Comparison of ENCODE assay signal across 11 cellular contexts in genomic region chr12:54497883-54498282, GRCh38. TPM values are rescaled to one million over a fixed set of nuclear protein-coding genes. Genes with fewer than 3 reads are reported as not detected.
DNase-seq lines count a peak whose midpoint lies in the region; ATAC-seq and TF ChIP-seq lines count a peak whose summit lies in the region.
"Had no signal": no experiment of that assay in that cellular context is flagged by ENCODE, and none has a peak within 500 bp of the region (broad histone marks: within the 10 kb centered on the region; RNA-seq: fewer than 3 reads in every experiment).

No MANE protein-coding gene starts in this region.

- peak overlapping the region; percentile 99 for H3K4me3 Mint-ChIP-seq in activated naive CD8-positive, alpha-beta T cell

- intact Hi-C loops in uterus (cut with DNase I; ENCODE audit: low total_unique reads): no loop called here

- no peak for TF ChIP-seq CTCF in uterus (IDR thresholded peaks at IDR 0.05)

- no peaks in the 10 kb centered on the region for H3K27me3 ChIP-seq in uterus

- H3K27me3 Mint-ChIP-seq in activated naive CD8-positive, alpha-beta T cell: no peaks in the 10 kb centered on the region

- no peaks in the 10 kb centered on the region for H3K36me3 ChIP-seq in uterus

- H3K36me3 Mint-ChIP-seq in activated naive CD8-positive, alpha-beta T cell: peaks cover 8% of the 10 kb centered on the region

- peak; percentile 79 for DNase-seq in NCI-H146 treated with DMSO at 0.1 percent for 48 hours (lab: John Stamatoyannopoulos, UW; ENCODE audit: unreplicated experiment)
- DNase-seq in NCI-H146 (lab: John Stamatoyannopoulos, UW): no peak
- DNase-seq in NCI-H1436 treated with DMSO at 0.1 percent for 48 hours (lab: John Stamatoyannopoulos, UW): no peak
- DNase-seq in DMS 273 treated with DMSO at 0.1 percent for 48 hours (lab: John Stamatoyannopoulos, UW): no peak
- no peak for DNase-seq in uterus
- DNase-seq: NCI-H1105 treated with DMSO at 0.1 percent for 48 hours had no signal

- no peaks in the 10 kb centered on the region for H3K9me3 ChIP-seq in uterus

- H3K4me1 ChIP-seq in uterus: no peaks in the 10 kb centered on the region

- H3K4me1 Mint-ChIP-seq in activated naive CD8-positive, alpha-beta T cell (ENCODE audit: low read depth): peaks cover 41% of the 10 kb centered on the region

- ATAC-seq in HG02759 (IDR thresholded peaks at IDR 0.05; ENCODE audit: unreplicated experiment): peak; percentile 7

- no peaks in the 10 kb centered on the region for H3K9me3 Mint-ChIP-seq in activated naive CD8-positive, alpha-beta T cell (ENCODE audit: low read depth)

- H3K27ac ChIP-seq in skin epidermis (peak overlapping the region in 18 of 21 experiments; percentile 24 to 86 (median 60)), uterus (no peak overlapping the region)
- H3K27ac ChIP-seq: 22Rv1 had no signal

- no peak for TF ChIP-seq POLR2A in uterus (IDR thresholded peaks at IDR 0.05)

- peak overlapping the region; percentile 32 to 45 (median 39) for H3K4me3 ChIP-seq in skin epidermis
- no peak overlapping the region for H3K4me3 ChIP-seq in uterus

- peak overlapping the region; percentile 98 for H3K27ac Mint-ChIP-seq in activated naive CD8-positive, alpha-beta T cell

RNA-seq across cellular contexts. Expression of gene NCKAP1L, which starts 0.3 kb away (rescaled TPM):
- 10 to 100 TPM in 3 of 4 donors, 1 to 10 TPM in 1; 7.6 to 22.8 (median 11.6) TPM for total RNA-seq in uterus
- total RNA-seq: SK-MEL-5 had no signal

RNA-seq across cellular contexts. Expression of gene GTSF1, which starts 24.5 kb away (rescaled TPM):
- not detected for total RNA-seq in uterus
- total RNA-seq: SK-MEL-5 had no signal

RNA-seq across cellular contexts. Expression of gene PDE1B, which starts 51.5 kb away (rescaled TPM):
- 10 to 100 TPM in 2 of 4 donors, 1 to 10 TPM in 2; 1.5 to 25.9 (median 13.4) TPM for total RNA-seq in uterus

Comparison
In these comparisons a context has a peak if more than half of its experiments do, and no peak if none do; other contexts are left out.
1. H3K27ac ChIP-seq: peak in skin epidermis (18 of 21); none in uterus (0 of 2).
2. H3K4me3 ChIP-seq: peak in skin epidermis (7 of 7); none in uterus (0 of 2).